8 cellular contexts compared by ENCODE assay signal in genomic region chr22:45163074-45163416, GRCh38. TPM values are rescaled to one million over a fixed set of nuclear protein-coding genes. Genes with fewer than 3 reads are reported as not detected.
A peak's percentile ranks its signal among the peaks of the same experiment; 100 is the strongest.
DNase-seq lines count a peak whose midpoint lies in the region; ATAC-seq and TF ChIP-seq lines count a peak whose summit lies in the region.

No MANE protein-coding gene starts in this region.

- DNase-seq in activated T-cell treated with anti-CD3 and anti-CD28 coated beads, Interleukin-2, amount 50 U/mL, for 72 hours = no peak
- DNase-seq in activated T-cell treated with anti-CD3 and anti-CD28 coated beads, Interleukin-2, amount 50 U/mL, for 48 hours = no peak
- DNase-seq in adipocyte (ENCODE audit: low read depth) (peak; percentile 57), hepatocyte (ENCODE audit: low spot score) (peak; percentile 62), sigmoid colon (peak; percentile 71), NCI-H1048 (lab: John Stamatoyannopoulos, UW) (no peak)

- no peaks in the 10 kb centered on the region for H3K9me2 ChIP-seq in hepatocyte (replicated peaks; ENCODE audit: insufficient read depth)

- no peaks in the 10 kb centered on the region for H4K20me1 ChIP-seq in hepatocyte (ENCODE audit: insufficient read depth, poor library complexity, severe bottlenecking)

- TF ChIP-seq EP300 in sigmoid colon (IDR thresholded peaks at IDR 0.05) = no peak

- H2AFZ ChIP-seq in hepatocyte = peak overlapping the region; percentile 27

- peak overlapping the region; percentile 97 for H3K4me3 ChIP-seq in adipocyte (ENCODE audit: low read length)
- peak overlapping the region; percentile 63 for H3K4me3 ChIP-seq in hepatocyte
- peak overlapping the region; percentile 66 to 96 (median 88) for H3K4me3 ChIP-seq in sigmoid colon

- H3K27ac Mint-ChIP-seq in activated T-cell treated with anti-CD3 and anti-CD28 coated beads, Interleukin-2, amount 50 U/mL, for 72 hours = peak overlapping the region; percentile 82

- H3K9me3 ChIP-seq in KOPT-K1 (ENCODE audit: insufficient read depth, low read length, poor library complexity, severe bottlenecking) = no peaks in the 10 kb centered on the region
- H3K9me3 ChIP-seq in adipocyte (ENCODE audit: control insufficient read depth, low read length) = no peaks in the 10 kb centered on the region
- H3K9me3 ChIP-seq in hepatocyte (ENCODE audit: low read depth) = no peaks in the 10 kb centered on the region
- no peaks in the 10 kb centered on the region for H3K9me3 ChIP-seq in sigmoid colon

- H3K9ac ChIP-seq in adipocyte (ENCODE audit: low read length) = peak overlapping the region; percentile 97

- H3K4me2 ChIP-seq in hepatocyte = peak overlapping the region; percentile 88

- H3K79me2 ChIP-seq in hepatocyte = peaks cover 55% of the 10 kb centered on the region

- H3K4me3 Mint-ChIP-seq in activated T-cell treated with anti-CD3 and anti-CD28 coated beads, Interleukin-2, amount 50 U/mL, for 72 hours = peak overlapping the region; percentile 89 to 97

- no peaks in the 10 kb centered on the region for H3K27me3 Mint-ChIP-seq in activated T-cell treated with anti-CD3 and anti-CD28 coated beads, Interleukin-2, amount 50 U/mL, for 72 hours (ENCODE audit: low read depth)

- ATAC-seq in activated T-cell treated with anti-CD3 and anti-CD28 coated beads, Interleukin-2, amount 50 U/mL, for 72 hours (replicated peaks in 1 of 2) = peak; percentile 23 to 30
- ATAC-seq in GM18520 (IDR thresholded peaks at IDR 0.05; ENCODE audit: unreplicated experiment) = no peak

- 7% methylated on average over 11 of the region's 11 CpGs for WGBS in hepatocyte (ENCODE audit: low lambda C conversion rate, missing lambda C conversion rate)
- WGBS in sigmoid colon, 2 donors = 5 to 10% methylated on average over 11 of the region's 11 CpGs

- H3K27ac ChIP-seq in KOPT-K1 (ENCODE audit: low read depth, low read length, poor library complexity, severe bottlenecking) = peak overlapping the region; percentile 98
- peak overlapping the region; percentile 94 for H3K27ac ChIP-seq in hepatocyte
- peak overlapping the region; percentile 90 to 94 (median 94) for H3K27ac ChIP-seq in sigmoid colon

- peaks cover 7 to 9% of the 10 kb centered on the region in 2 donors for H3K36me3 Mint-ChIP-seq in activated T-cell treated with anti-CD3 and anti-CD28 coated beads, Interleukin-2, amount 50 U/mL, for 72 hours (ENCODE audit: insufficient read depth in 2 of 2)

- no peak for TF ChIP-seq POLR2A in sigmoid colon (IDR thresholded peaks at IDR 0.05)

- H3K4me1 Mint-ChIP-seq in activated T-cell treated with anti-CD3 and anti-CD28 coated beads, Interleukin-2, amount 50 U/mL, for 72 hours (ENCODE audit: low read depth) = peaks cover 53% of the 10 kb centered on the region

- intact Hi-C loops in sigmoid colon (cut with DNase I) = loop anchor here (2.0 to 5.0 kb wide), 3 partner anchors 49 to 99 kb away; partner anchors contain the start of gene KIAA0930

- H3K27me3 ChIP-seq in adipocyte (replicated peaks; ENCODE audit: control insufficient read depth, insufficient read depth, low read length) (no peaks in the 10 kb centered on the region), hepatocyte (no peaks in the 10 kb centered on the region), sigmoid colon (no peaks in the 10 kb centered on the region)

- no peaks in the 10 kb centered on the region for H3K9me3 Mint-ChIP-seq in activated T-cell treated with anti-CD3 and anti-CD28 coated beads, Interleukin-2, amount 50 U/mL, for 72 hours

- H3K36me3 ChIP-seq in KOPT-K1 (ENCODE audit: insufficient read depth, low read length) (peaks cover 39% of the 10 kb centered on the region), adipocyte (ENCODE audit: control insufficient read depth, insufficient read depth, low read length, severe bottlenecking) (peaks cover 4% of the 10 kb centered on the region), hepatocyte (replicated peaks; ENCODE audit: insufficient read depth, low read depth) (no peaks in the 10 kb centered on the region), sigmoid colon (peaks cover 0 to 1% (median 0%) of the 10 kb centered on the region in 4 donors)

- H3K4me1 ChIP-seq in adipocyte (ENCODE audit: control insufficient read depth, insufficient read depth, low read length) (peaks cover 40% of the 10 kb centered on the region), hepatocyte (ENCODE audit: insufficient read depth) (peaks cover 30% of the 10 kb centered on the region), sigmoid colon (peaks cover 0 to 41% (median 24%) of the 10 kb centered on the region in 4 donors)

- TF ChIP-seq CTCF in hepatocyte (IDR thresholded peaks at IDR 0.05; ENCODE audit: poor library complexity) (no peak), sigmoid colon (IDR thresholded peaks at IDR 0.05) (no peak)

RNA-seq across cellular contexts. Expression of gene NUP50, which starts 0.7 kb away (rescaled TPM):
- 100 to 1,000 TPM; 162 to 184 TPM for total RNA-seq in activated T-cell treated with anti-CD3 and anti-CD28 coated beads, Interleukin-2, amount 50 U/mL, for 72 hours
- total RNA-seq in hepatocyte = 39.1 and 43.8 TPM in 2 replicates
- 15.3 and 16.0 TPM in 2 replicates for polyA plus RNA-seq in hepatocyte
- total RNA-seq in sigmoid colon = 10 to 100 TPM; 23.2 to 28.5 (median 26.8) TPM
- polyA plus RNA-seq in sigmoid colon = 10 to 100 TPM; 10.8 to 27.8 (median 22.2) TPM

Comparison
In these comparisons a context has a peak if more than half of its experiments do, and no peak if none do; other contexts are left out.
1. DNase-seq: peak in adipocyte (single experiment), hepatocyte (single experiment) and sigmoid colon (single experiment); none in activated T-cell treated with anti-CD3 and anti-CD28 coated beads, Interleukin-2, amount 50 U/mL, for 72 hours (0 of 2), activated T-cell treated with anti-CD3 and anti-CD28 coated beads, Interleukin-2, amount 50 U/mL, for 48 hours (0 of 2) and NCI-H1048 (single experiment).
2. Peak in every context shown above with its lines, with median percentiles within 50 percentile points of each other: H3K27ac ChIP-seq and H3K4me3 ChIP-seq.